30 cellular contexts compared by ENCODE assay signal in genomic region chr6:13024616-13025015, GRCh38.
"Had no signal": no experiment of that assay in that cellular context is flagged by ENCODE, and none has a peak within 500 bp of the region (broad histone marks: within the 10 kb centered on the region; RNA-seq: fewer than 3 reads in every experiment).

No MANE protein-coding gene starts in this region.

- H3K4me1 ChIP-seq: adrenal gland, foreskin keratinocyte, gastrocnemius medialis had no signal

- H3K4me3 ChIP-seq: adrenal gland, coronary artery, dorsolateral prefrontal cortex, esophagus muscularis mucosa, gastrocnemius medialis, heart left ventricle had no signal

- H3K27ac ChIP-seq: adrenal gland, brain microvascular endothelial cell, esophagus muscularis mucosa, foreskin keratinocyte, gastrocnemius medialis had no signal

- ATAC-seq: activated CD4-positive, alpha-beta T cell treated with anti-CD3 and anti-CD28 coated beads for 36 hours; activated CD8-positive, alpha-beta memory T cell treated with anti-CD3 and anti-CD28 coated beads, Interleukin-2, amount 10 ng/mL, durations not matched to agents 7 days and 5 days; activated CD8-positive, alpha-beta T cell treated with anti-CD3 and anti-CD28 coated beads, Interleukin-2, amount 10 ng/mL, durations not matched to agents 7 days and 5 days; activated naive CD8-positive, alpha-beta T cell treated with anti-CD3 and anti-CD28 coated beads, Interleukin-2, amount 50 U/mL, for 24 hours; effector memory CD8-positive, alpha-beta T cell; foreskin keratinocyte; gastrocnemius medialis; heart left ventricle; T-helper 17 cell had no signal

- H3K9me3 ChIP-seq: adrenal gland, esophagus muscularis mucosa, gastrocnemius medialis, heart left ventricle had no signal

- H3K36me3 ChIP-seq: adrenal gland, brain microvascular endothelial cell, gastrocnemius medialis, heart left ventricle had no signal

- H3K27me3 ChIP-seq: adrenal gland, brain microvascular endothelial cell, dorsolateral prefrontal cortex, foreskin keratinocyte, gastrocnemius medialis, heart left ventricle had no signal

- DNase-seq: activated CD4-positive, alpha-beta memory T cell treated with anti-CD3 and anti-CD28 coated beads for 36 hours; activated CD4-positive, alpha-beta T cell treated with anti-CD3 and anti-CD28 coated beads for 36 hours; activated CD4-positive, alpha-beta T cell treated with anti-CD3 and anti-CD28 coated beads, Interleukin-2, amount 10 ng/mL, durations not matched to agents 24 days and 14 days; activated CD4-positive, CD25-positive, alpha-beta regulatory T cell; activated CD4-positive, CD25-positive, alpha-beta regulatory T cell treated with anti-CD3 and anti-CD28 coated beads, Interleukin-2, amount 50 U/mL, for 72 hours; activated CD8-positive, alpha-beta memory T cell treated with anti-CD3 and anti-CD28 coated beads, Interleukin-2, amount 10 ng/mL, durations not matched to agents 7 days and 5 days; activated CD8-positive, alpha-beta memory T cell treated with anti-CD3 and anti-CD28 coated beads, Interleukin-2, amount 50 U/mL, for 4 hours; activated CD8-positive, alpha-beta T cell treated with anti-CD3 and anti-CD28 coated beads, Interleukin-2, amount 10 ng/mL, durations not matched to agents 7 days and 5 days; activated effector memory CD4-positive, alpha-beta T cell treated with anti-CD3 and anti-CD28 coated beads, Interleukin-2, amount 50 U/mL, for 16 hours; activated naive CD4-positive, alpha-beta T cell treated with anti-CD3 and anti-CD28 coated beads for 36 hours; activated naive CD8-positive, alpha-beta T cell treated with anti-CD3 and anti-CD28 coated beads for 36 hours; activated naive CD8-positive, alpha-beta T cell treated with anti-CD3 and anti-CD28 coated beads, Interleukin-2, amount 50 U/mL, for 24 hours; activated T-cell treated with anti-CD3 and anti-CD28 coated beads, Interleukin-2, amount 50 U/mL, for 1 hour; activated T-cell treated with anti-CD3 and anti-CD28 coated beads, Interleukin-2, amount 50 U/mL, for 48 hours; adrenal gland; amygdala; brain microvascular endothelial cell; dorsolateral prefrontal cortex; effector memory CD8-positive, alpha-beta T cell; erythroblast; foreskin keratinocyte; gastrocnemius medialis; glutamatergic neuron; heart left ventricle; SW 1271; T-helper 1 cell; T-helper 17 cell; T1000 had no signal
